Comparison of ENCODE assay signal across 26 cellular contexts in genomic region chr2:95375532-95376221, GRCh38.
"Had no signal": no experiment of that assay in that cellular context is flagged by ENCODE, and none has a peak within 500 bp of the region (broad histone marks: within the 10 kb centered on the region; RNA-seq: fewer than 3 reads in every experiment).

No MANE protein-coding gene starts in this region.

- H3K27ac ChIP-seq: body of pancreas, cardiac muscle cell, hepatocyte, prostate gland, thyroid gland, uterus had no signal

- H3K27me3 ChIP-seq: body of pancreas, cardiac muscle cell, hepatocyte, thyroid gland, uterus had no signal

- H3K4me2 ChIP-seq: hepatocyte had no signal

- FAIRE-seq: endothelial cell of umbilical vein had no signal

- DNase-seq: activated B cell treated with CpG ODN at 0.5 μM for 24 hours; activated CD4-positive, alpha-beta T cell treated with anti-CD3 and anti-CD28 coated beads for 36 hours; activated CD4-positive, alpha-beta T cell treated with anti-CD3 and anti-CD28 coated beads, Interleukin-2, amount 50 U/mL, for 4 hours; activated CD8-positive, alpha-beta memory T cell treated with anti-CD3 and anti-CD28 coated beads for 24 hours; activated gamma-delta T cell; activated naive CD4-positive, alpha-beta T cell treated with anti-CD3 and anti-CD28 coated beads, Interleukin-2, amount 50 U/mL, for 16 hours; activated naive CD8-positive, alpha-beta T cell treated with anti-CD3 and anti-CD28 coated beads, Interleukin-2, amount 50 U/mL, for 24 hours; body of pancreas; effector CD4-positive, alpha-beta T cell; foreskin melanocyte; immature natural killer cell; kidney glomerular epithelial cell; naive thymus-derived CD4-positive, alpha-beta T cell; stimulated activated CD4-positive, alpha-beta T cell treated with anti-CD3 and anti-CD28 coated beads, Interleukin-12 subunit alpha, Interleukin-12 subunit beta, amount 100 ng/mL, for 4 hours; stimulated activated CD4-positive, alpha-beta T cell treated with anti-CD3 and anti-CD28 coated beads, Interleukin-1b, Interleukin-23, amount 100 ng/mL, for 48 hours; substantia nigra; T-helper 1 cell; T-helper 9 cell; thyroid gland; uterus had no signal

- H3K4me1 ChIP-seq: body of pancreas, prostate gland, thyroid gland, uterus had no signal

- H2AFZ ChIP-seq: hepatocyte had no signal

- ATAC-seq: activated CD4-positive, alpha-beta T cell treated with anti-CD3 and anti-CD28 coated beads for 36 hours; activated naive CD8-positive, alpha-beta T cell treated with anti-CD3 and anti-CD28 coated beads, Interleukin-2, amount 50 U/mL, for 24 hours; body of pancreas; esophagus mucosa; naive thymus-derived CD4-positive, alpha-beta T cell; right cardiac atrium had no signal

- H3K36me3 ChIP-seq: cardiac muscle cell, prostate gland, uterus had no signal

- H3K9me3 ChIP-seq: body of pancreas, prostate gland, thyroid gland, uterus had no signal

- H3K4me3 ChIP-seq: body of pancreas, cardiac muscle cell, hepatocyte, prostate gland, thyroid gland, uterus had no signal
